8 cellular contexts compared by ENCODE assay signal in genomic region chr3:42014949-42015533, GRCh38. TPM values are rescaled to one million over a fixed set of nuclear protein-coding genes. Genes with fewer than 3 reads are reported as not detected.
DNase-seq lines count a peak whose midpoint lies in the region; ATAC-seq and TF ChIP-seq lines count a peak whose summit lies in the region.

No MANE protein-coding gene starts in this region.

- H4K20me1 ChIP-seq in mammary epithelial cell (ENCODE audit: insufficient read depth, low read length): no peaks in the 10 kb centered on the region

- peak overlapping the region; percentile 24 for H3K27ac ChIP-seq in mammary epithelial cell (ENCODE audit: insufficient read depth, low read depth, low read length)

- 27% methylated on average over 11 of the region's 11 CpGs for WGBS in mammary epithelial cell (ENCODE audit: low coverage, missing lambda C conversion rate)

- H3K4me3 Mint-ChIP-seq in stimulated activated memory B cell treated with anti-CD40 and anti-IgM and Interleukin-4, amounts not matched to agents 10 μg/mL and 1 μg/mL and 100 μg/mL, for 72 hours: peak overlapping the region; percentile 96

- peaks cover 74% of the 10 kb centered on the region for H3K4me1 Mint-ChIP-seq in stimulated activated memory B cell treated with anti-CD40 and anti-IgM and Interleukin-4, amounts not matched to agents 10 μg/mL and 1 μg/mL and 100 μg/mL, for 72 hours

- in situ Hi-C loops in mammary epithelial cell (cut with MboI; ENCODE audit: low sequenced_read_pairs in 2 of 2): loop anchor here in 1 of 2 donors (10.0 kb wide), 1 partner anchor 80 kb away; the partner anchor contains the start of gene TRAK1

- H3K27me3 ChIP-seq in mammary epithelial cell (ENCODE audit: insufficient read depth, low read length): no peaks in the 10 kb centered on the region

- DNase-seq in Right ventricle myocardium inferior (ENCODE audit: missing footprints): peak; percentile 78
- no peak for DNase-seq in cardiac septum (ENCODE audit: low spot score)
- DNase-seq in NOMO-1 treated with DMSO at 0.1 percent for 48 hours (lab: John Stamatoyannopoulos, UW; ENCODE audit: unreplicated experiment): peak; percentile 21
- no peak for DNase-seq in mammary epithelial cell
- DNase-seq in left colon: peak; percentile 53 to 59
- no peak for DNase-seq in activated gamma-delta T cell treated with Interleukin-2 at 50 U/mL for 16 hours

- ATAC-seq in Right ventricle myocardium inferior (peak; percentile 64), left colon (peak; percentile 12), HG02610 (IDR thresholded peaks at IDR 0.05; ENCODE audit: unreplicated experiment) (no peak)
- no peak for ATAC-seq in stimulated activated memory B cell treated with anti-CD40 and anti-IgM and Interleukin-4, amounts not matched to agents 10 μg/mL and 1 μg/mL and 100 μg/mL, for 72 hours

- peaks cover 61% of the 10 kb centered on the region for H3K79me2 ChIP-seq in mammary epithelial cell (ENCODE audit: insufficient read depth, low read length)

- peaks cover 25% of the 10 kb centered on the region for H3K4me1 ChIP-seq in mammary epithelial cell (ENCODE audit: insufficient read depth, low read length)

- peak overlapping the region; percentile 90 for H3K4me2 ChIP-seq in mammary epithelial cell (ENCODE audit: insufficient read depth, low read depth, low read length)

- no peaks in the 10 kb centered on the region for H3K9me3 ChIP-seq in mammary epithelial cell (replicated peaks; ENCODE audit: insufficient read depth, low read length)

- intact Hi-C loops in Right ventricle myocardium inferior (cut with DNase I) (loop anchor here (2.0 to 10.0 kb wide), 2 partner anchors 22 to 170 kb away; no protein-coding TSS in a partner anchor), cardiac septum (cut with DNase I) (loop anchor here (2.0 to 5.0 kb wide), 4 partner anchors 46 to 177 kb away; no protein-coding TSS in a partner anchor), mammary epithelial cell (cut with micrococcal nuclease) (loop anchor here (1.0 to 2.0 kb wide), 3 partner anchors 40 to 84 kb away; no protein-coding TSS in a partner anchor), left colon (cut with DNase I, micrococcal nuclease) (loop anchor here in 1 of 2 donors (5.0 to 10.0 kb wide), 3 partner anchors 53 to 82 kb away; partner anchors contain the start of gene ULK4)

- no peaks in the 10 kb centered on the region for H3K27me3 Mint-ChIP-seq in stimulated activated memory B cell treated with anti-CD40 and anti-IgM and Interleukin-4, amounts not matched to agents 10 μg/mL and 1 μg/mL and 100 μg/mL, for 72 hours

- H3K4me3 ChIP-seq in mammary epithelial cell (replicated peaks in 1 of 3; ENCODE audit: insufficient read depth in 1 of 3, low read depth in 2 of 3, low read length in 3 of 3): peak overlapping the region; percentile 74 to 91 (median 85)

- H3K9ac ChIP-seq in mammary epithelial cell (ENCODE audit: insufficient read depth, low read length): peak overlapping the region; percentile 80

- dilution Hi-C loops in mammary epithelial cell (cut with HindIII; ENCODE audit: low sequenced_read_pairs): loop anchor here (5.0 kb wide), 2 partner anchors 32 to 87 kb away; no protein-coding TSS in a partner anchor

- TF ChIP-seq CTCF in mammary epithelial cell (conservative IDR thresholded peaks at IDR 0.05 in 1 of 2, IDR thresholded peaks at IDR 0.05 in 1 of 2; ENCODE audit: extremely low read depth in 1 of 2, insufficient read depth in 1 of 2, low read depth in 1 of 2, low read length in 2 of 2): no peak

- H3K36me3 Mint-ChIP-seq in stimulated activated memory B cell treated with anti-CD40 and anti-IgM and Interleukin-4, amounts not matched to agents 10 μg/mL and 1 μg/mL and 100 μg/mL, for 72 hours: peaks cover 18% of the 10 kb centered on the region

- no TSS peak for BruUV-seq in mammary epithelial cell (replicated peaks; lab: Mats Ljungman, UMichigan)

- CTCF ChIA-PET in mammary epithelial cell (lab: Charles Lee; ENCODE audit: low non-redundant PET): interaction anchor here (0.5 to 1.0 kb wide), 4 partner anchors 15 to 83 kb away, joined by 3 to 4 read pairs (median 3); partner anchors contain the start of genes TRAK1 and ULK4

- peak overlapping the region; percentile 87 for H2AFZ ChIP-seq in mammary epithelial cell (ENCODE audit: low read depth, low read length)

- H3K9me3 Mint-ChIP-seq in stimulated activated memory B cell treated with anti-CD40 and anti-IgM and Interleukin-4, amounts not matched to agents 10 μg/mL and 1 μg/mL and 100 μg/mL, for 72 hours: no peaks in the 10 kb centered on the region

- H3K27ac Mint-ChIP-seq in stimulated activated memory B cell treated with anti-CD40 and anti-IgM and Interleukin-4, amounts not matched to agents 10 μg/mL and 1 μg/mL and 100 μg/mL, for 72 hours: peak overlapping the region; percentile 96

- no peaks in the 10 kb centered on the region for H3K36me3 ChIP-seq in mammary epithelial cell (ENCODE audit: insufficient read depth, low read length)

RNA-seq across cellular contexts. Expression of gene ULK4, which starts 53.1 kb away (rescaled TPM):
- total RNA-seq in Right ventricle myocardium inferior (4.6 TPM), cardiac septum (5.1 TPM), mammary epithelial cell (1 to 10 TPM; 5.3 to 9.2 TPM), left colon (1 to 10 TPM; 5.3 to 5.7 TPM)
- 2.1 TPM for polyA plus RNA-seq in mammary epithelial cell
- 0.67 TPM for polyA minus RNA-seq in mammary epithelial cell

Comparison
In these comparisons a context has a peak if more than half of its experiments do, and no peak if none do; other contexts are left out.
1. DNase-seq: peak in Right ventricle myocardium inferior (single experiment), NOMO-1 treated with DMSO at 0.1 percent for 48 hours (single experiment) and left colon (2 of 2); none in cardiac septum (single experiment), mammary epithelial cell (single experiment) and activated gamma-delta T cell treated with Interleukin-2 at 50 U/mL for 16 hours (single experiment).
2. ATAC-seq: peak in Right ventricle myocardium inferior (single experiment) and left colon (single experiment); none in stimulated activated memory B cell treated with anti-CD40 and anti-IgM and Interleukin-4, amounts not matched to agents 10 μg/mL and 1 μg/mL and 100 μg/mL, for 72 hours (single experiment) and HG02610 (single experiment).